8 cellular contexts compared by ENCODE assay signal in genomic region chr2:177753682-177754475, GRCh38.
A peak's percentile ranks its signal among the peaks of the same experiment; 100 is the strongest.
DNase-seq lines count a peak whose midpoint lies in the region; ATAC-seq and TF ChIP-seq lines count a peak whose summit lies in the region.

No MANE protein-coding gene starts in this region.

- WGBS in heart left ventricle, 4 donors = 21 to 29% (median 27%) methylated on average over 5 of the region's 5 CpGs

- no peaks in the 10 kb centered on the region for H3K36me3 ChIP-seq in CD8-positive, alpha-beta T cell (ENCODE audit: insufficient read depth, low read length)
- H3K36me3 ChIP-seq in adipocyte (ENCODE audit: control insufficient read depth, insufficient read depth, low read length, severe bottlenecking) (no peaks in the 10 kb centered on the region), heart left ventricle (no peaks in the 10 kb centered on the region), osteoblast (ENCODE audit: insufficient read depth, low read length) (no peaks in the 10 kb centered on the region)

- no peaks in the 10 kb centered on the region for H3K79me2 ChIP-seq in osteoblast (ENCODE audit: insufficient read depth, low read length)

- no peak overlapping the region for H3K4me3 ChIP-seq in CD8-positive, alpha-beta T cell (ENCODE audit: low read depth, low read length)
- no peak overlapping the region for H3K4me3 ChIP-seq in Jurkat, Clone E6-1 (ENCODE audit: low read length)
- no peak overlapping the region for H3K4me3 ChIP-seq in adipocyte (ENCODE audit: low read length)
- no peak overlapping the region for H3K4me3 ChIP-seq in heart left ventricle
- no peak overlapping the region for H3K4me3 ChIP-seq in osteoblast (ENCODE audit: insufficient read depth, low read length)

- H3K27me3 ChIP-seq in CD8-positive, alpha-beta T cell (ENCODE audit: insufficient read depth, low read length) = no peaks in the 10 kb centered on the region
- no peaks in the 10 kb centered on the region for H3K27me3 ChIP-seq in adipocyte (replicated peaks; ENCODE audit: control insufficient read depth, insufficient read depth, low read length)
- H3K27me3 ChIP-seq in heart left ventricle = no peaks in the 10 kb centered on the region
- no peaks in the 10 kb centered on the region for H3K27me3 ChIP-seq in osteoblast (ENCODE audit: insufficient read depth, low read length)

- H3K9me3 Mint-ChIP-seq in CD8-positive, alpha-beta T cell = no peaks in the 10 kb centered on the region

- intact Hi-C loops in CD8-positive, alpha-beta T cell (cut with DNase I, micrococcal nuclease) = no loop called here
- intact Hi-C loops in heart left ventricle (cut with DNase I) (loop anchor here in 6 of 10 donors (10.0 kb wide), 3 partner anchors 419 to 589 kb away; partner anchors contain the start of gene NFE2L2 (in 1 of the 6)), posterior vena cava (cut with DNase I) (loop anchor here in 1 of 2 donors (10.0 kb wide), 1 partner anchor 589 kb away; no protein-coding TSS in a partner anchor)

- H3K36me3 Mint-ChIP-seq in CD8-positive, alpha-beta T cell = no peaks in the 10 kb centered on the region

- no peaks in the 10 kb centered on the region for H3K4me1 ChIP-seq in CD8-positive, alpha-beta T cell (ENCODE audit: insufficient read depth, low read length)
- H3K4me1 ChIP-seq in adipocyte (ENCODE audit: control insufficient read depth, insufficient read depth, low read length) (peaks cover 13% of the 10 kb centered on the region), heart left ventricle (peaks cover 0 to 30% (median 13%) of the 10 kb centered on the region in 12 donors), osteoblast (ENCODE audit: insufficient read depth, low read length) (no peaks in the 10 kb centered on the region)

- H3K27ac Mint-ChIP-seq in CD8-positive, alpha-beta T cell = no peak overlapping the region

- POLR2A ChIA-PET in CD8-positive, alpha-beta T cell (lab: Charles Lee) = no interaction called here

- TF ChIP-seq POLR2A in heart left ventricle (IDR thresholded peaks at IDR 0.05) = peak in 1 of 2 donors; percentile 19

- no peak overlapping the region for H3K27ac ChIP-seq in CD8-positive, alpha-beta T cell (ENCODE audit: low read depth, low read length)
- H3K27ac ChIP-seq in heart left ventricle = peak overlapping the region in 11 of 12 donors; percentile 8 to 74 (median 52)
- no peak overlapping the region for H3K27ac ChIP-seq in osteoblast (ENCODE audit: low read depth, low read length)

- H3K9me3 ChIP-seq in CD8-positive, alpha-beta T cell (ENCODE audit: low read length) = no peaks in the 10 kb centered on the region
- H3K9me3 ChIP-seq in adipocyte (ENCODE audit: control insufficient read depth, low read length) (no peaks in the 10 kb centered on the region), heart left ventricle (no peaks in the 10 kb centered on the region), osteoblast (ENCODE audit: low read depth, low read length) (no peaks in the 10 kb centered on the region)

- H3K27me3 Mint-ChIP-seq in CD8-positive, alpha-beta T cell (ENCODE audit: low read depth) = peaks cover 10% of the 10 kb centered on the region

- H3K4me2 ChIP-seq in osteoblast (ENCODE audit: insufficient read depth, low read length) = no peak overlapping the region

- no peak overlapping the region for H3K9ac ChIP-seq in adipocyte (ENCODE audit: low read length)

- no peaks in the 10 kb centered on the region for H3K4me1 Mint-ChIP-seq in CD8-positive, alpha-beta T cell (ENCODE audit: low read depth)

- DNase-seq in CD8-positive, alpha-beta T cell = no peak
- DNase-seq in Jurkat, Clone E6-1 (ENCODE audit: low read depth, low spot score) = peak; percentile 45
- peak; percentile 59 for DNase-seq in adipocyte (ENCODE audit: low read depth)
- DNase-seq in heart left ventricle = peak; percentile 61 to 89 (median 80)
- peak; percentile 93 for DNase-seq in posterior vena cava (ENCODE audit: low spot score)
- no peak for DNase-seq in osteoblast (ENCODE audit: insufficient read length, low spot score, missing footprints)
- DNase-seq in HuH-7.5 (ENCODE audit: low spot score) = no peak

- no peak overlapping the region for H3K4me3 Mint-ChIP-seq in CD8-positive, alpha-beta T cell

- no peak for TF ChIP-seq CTCF in CD8-positive, alpha-beta T cell (IDR thresholded peaks at IDR 0.05)
- TF ChIP-seq CTCF in heart left ventricle (IDR thresholded peaks at IDR 0.05) (no peak), osteoblast (IDR thresholded peaks at IDR 0.05; ENCODE audit: extremely low read depth, low read depth, low read length) (no peak)

- H2AFZ ChIP-seq in osteoblast (ENCODE audit: low read length) = no peak overlapping the region

- peak; percentile 59 for ATAC-seq in CD8-positive, alpha-beta T cell
- ATAC-seq in heart left ventricle = peak; percentile 94 to 98 (median 96)
- no peak for ATAC-seq in HG02884 (IDR thresholded peaks at IDR 0.05; ENCODE audit: unreplicated experiment)

- CTCF ChIA-PET in CD8-positive, alpha-beta T cell (lab: Charles Lee) = interaction anchor here (2.5 kb wide), 1 partner anchor 10 kb away, joined by 8 read pairs; no protein-coding TSS in a partner anchor

- no peaks in the 10 kb centered on the region for H4K20me1 ChIP-seq in osteoblast (ENCODE audit: insufficient read depth, low read length)

Comparison
In these comparisons a context has a peak if more than half of its experiments do, and no peak if none do; other contexts are left out.
1. DNase-seq: peak in Jurkat, Clone E6-1 (single experiment), adipocyte (single experiment), heart left ventricle (5 of 5) and posterior vena cava (single experiment); none in CD8-positive, alpha-beta T cell (0 of 7), osteoblast (single experiment) and HuH-7.5 (single experiment).
2. H3K27ac ChIP-seq: peak in heart left ventricle (11 of 12); none in CD8-positive, alpha-beta T cell (single experiment) and osteoblast (single experiment).
3. intact Hi-C loops: an anchor here in heart left ventricle (10.0 kb wide); none called in CD8-positive, alpha-beta T cell.